Comparison of ENCODE assay signal across 18 cellular contexts in the genomic region with DNA sequence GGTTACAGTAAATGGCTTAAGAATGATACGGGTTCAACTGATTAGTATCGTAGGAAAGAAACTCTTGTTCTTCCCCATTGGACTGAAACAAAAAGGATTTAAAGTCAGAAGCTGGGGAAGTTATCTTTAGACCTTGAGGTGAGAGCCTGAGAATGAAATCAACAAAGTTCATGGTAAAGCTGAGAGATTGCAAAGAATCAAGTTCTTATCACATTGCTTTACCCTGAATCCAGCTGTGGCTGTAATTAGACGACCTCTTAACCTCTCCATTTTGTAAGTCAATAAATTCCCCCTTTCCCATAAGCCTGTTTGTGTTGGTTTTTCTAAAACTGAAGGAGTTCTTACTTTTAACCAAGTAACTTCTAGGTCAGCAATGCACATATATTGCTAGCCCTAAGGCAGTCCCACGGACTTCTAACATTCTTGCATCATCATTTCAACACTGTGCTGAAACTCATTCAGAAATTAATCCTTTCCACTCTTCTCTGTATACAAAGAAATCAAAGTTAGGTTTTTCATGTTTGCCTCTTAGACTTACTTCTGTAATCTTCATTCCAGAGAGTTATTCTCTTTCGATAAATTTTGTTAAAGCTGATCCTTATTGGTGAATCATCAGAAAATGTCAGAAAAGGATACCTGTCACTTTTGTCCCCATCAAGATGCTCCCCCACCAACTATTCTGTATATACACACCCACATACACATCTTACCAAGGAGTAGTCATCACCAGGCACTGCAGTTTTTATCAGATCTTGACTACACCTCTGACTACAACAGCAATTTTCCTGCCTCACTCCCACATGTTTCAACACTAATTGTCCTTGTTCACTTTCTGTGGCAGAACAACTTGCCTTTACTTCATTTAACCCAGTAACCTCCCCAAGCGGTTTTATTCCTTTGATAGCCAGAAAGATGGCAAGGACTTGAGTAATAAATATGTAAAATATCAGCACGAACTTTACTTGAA.
DNase-seq lines count a peak whose midpoint lies in the region; TF ChIP-seq lines count a peak whose summit lies in the region.
"Had no signal": no experiment of that assay in that cellular context is flagged by ENCODE, and none has a peak within 500 bp of the region (broad histone marks: within the 10 kb centered on the region; RNA-seq: fewer than 3 reads in every experiment).

No MANE protein-coding gene starts in this region.

- TF ChIP-seq EP300 in stomach (IDR thresholded peaks at IDR 0.05) = no peak

- H3K27ac Mint-ChIP-seq in activated CD4-positive, alpha-beta T cell treated with anti-CD3 and anti-CD28 coated beads, Interleukin-2, amount 10 ng/mL, durations not matched to agents 24 days and 14 days = peak overlapping the region; percentile 76
- H3K27ac Mint-ChIP-seq in nephron = peak overlapping the region in 2 of 3 experiments; percentile 35 to 44

- H3K27me3 Mint-ChIP-seq in activated CD4-positive, alpha-beta T cell treated with anti-CD3 and anti-CD28 coated beads, Interleukin-2, amount 10 ng/mL, durations not matched to agents 24 days and 14 days = no peaks in the 10 kb centered on the region
- no peaks in the 10 kb centered on the region for H3K27me3 Mint-ChIP-seq in nephron (ENCODE audit: low read depth)

- peaks cover 10% of the 10 kb centered on the region for H3K4me1 Mint-ChIP-seq in activated CD4-positive, alpha-beta T cell treated with anti-CD3 and anti-CD28 coated beads, Interleukin-2, amount 10 ng/mL, durations not matched to agents 24 days and 14 days
- peaks cover 23% of the 10 kb centered on the region for H3K4me1 Mint-ChIP-seq in nephron

- H3K36me3 ChIP-seq in HEK293 (ENCODE audit: control insufficient read depth in 2 of 2, insufficient read depth in 1 of 2, low read length in 2 of 2) (no peaks in the 10 kb centered on the region), adipocyte (ENCODE audit: control insufficient read depth, insufficient read depth, low read length, severe bottlenecking) (no peaks in the 10 kb centered on the region), stomach (no peaks in the 10 kb centered on the region)
- H3K36me3 ChIP-seq: BLaER1 treated with 17β-estradiol and CSF1 and Interleukin-3, amounts not matched to agents 10 nM and 100 nM; Peyer's patch had no signal

- TF ChIP-seq POLR2A in stomach (IDR thresholded peaks at IDR 0.05) = no peak

- H3K27me3 ChIP-seq in adipocyte (replicated peaks; ENCODE audit: control insufficient read depth, insufficient read depth, low read length) (peaks cover 24% of the 10 kb centered on the region), stomach (peaks cover 0 to 7% (median 0%) of the 10 kb centered on the region in 3 donors)
- H3K27me3 ChIP-seq: Peyer's patch had no signal

- CTCF ChIA-PET in HEK293 (lab: Yijun Ruan, JAX) = interaction anchor here (0.5 kb wide), 1 partner anchor 126 kb away, joined by 3 read pairs; no protein-coding TSS in a partner anchor

- H3K36me3 Mint-ChIP-seq in activated CD4-positive, alpha-beta T cell treated with anti-CD3 and anti-CD28 coated beads, Interleukin-2, amount 10 ng/mL, durations not matched to agents 24 days and 14 days (ENCODE audit: low read depth) = no peaks in the 10 kb centered on the region
- H3K36me3 Mint-ChIP-seq in nephron (ENCODE audit: low read depth) = no peaks in the 10 kb centered on the region

- H3K4me3 ChIP-seq in HEK293 (ENCODE audit: low read depth, low read length) = no peak overlapping the region
- no peak overlapping the region for H3K4me3 ChIP-seq in adipocyte (ENCODE audit: low read length)
- no peak overlapping the region for H3K4me3 ChIP-seq in stomach
- H3K4me3 ChIP-seq: A549; BLaER1 treated with 17β-estradiol and CSF1 and Interleukin-3, amounts not matched to agents 10 nM and 100 nM; GM12878; Peyer's patch had no signal

- H3K27ac ChIP-seq in HEK293 (ENCODE audit: extremely low read depth, low read depth, low read length) = no peak overlapping the region
- no peak overlapping the region for H3K27ac ChIP-seq in stomach
- H3K27ac ChIP-seq: A549; BLaER1 treated with 17β-estradiol and CSF1 and Interleukin-3, amounts not matched to agents 10 nM and 100 nM; Peyer's patch had no signal

- no peak overlapping the region for H3K4me3 Mint-ChIP-seq in activated CD4-positive, alpha-beta T cell treated with anti-CD3 and anti-CD28 coated beads, Interleukin-2, amount 10 ng/mL, durations not matched to agents 24 days and 14 days
- H3K4me3 Mint-ChIP-seq in nephron = no peak overlapping the region

- H3K4me1 ChIP-seq in HEK293 (ENCODE audit: control insufficient read depth, insufficient read depth, low read length) = no peaks in the 10 kb centered on the region
- H3K4me1 ChIP-seq in adipocyte (ENCODE audit: control insufficient read depth, insufficient read depth, low read length) = no peaks in the 10 kb centered on the region
- no peaks in the 10 kb centered on the region for H3K4me1 ChIP-seq in stomach
- H3K4me1 ChIP-seq: A549; BLaER1 treated with 17β-estradiol and CSF1 and Interleukin-3, amounts not matched to agents 10 nM and 100 nM; Peyer's patch had no signal

- POLR2A ChIA-PET in HEK293 (lab: Yijun Ruan, JAX) = no interaction called here

- no peak for DNase-seq in activated CD4-positive, alpha-beta T cell treated with anti-CD3 and anti-CD28 coated beads, Interleukin-2, amount 10 ng/mL, durations not matched to agents 24 days and 14 days
- no peak for DNase-seq in activated CD4-positive, alpha-beta T cell treated with anti-CD3 and anti-CD28 coated beads, Interleukin-2, amount 50 U/mL, for 48 hours
- DNase-seq in adipocyte (ENCODE audit: low read depth) (peak; percentile 32), DMS53 (lab: John Stamatoyannopoulos, UW) (no peak), stomach (no peak), anterior cingulate cortex (lab: John Stamatoyannopoulos, UW) (no peak)
- DNase-seq: DND-41, KBM-7, MV-4-11, NCI-H1417 treated with DMSO at 0.1 percent for 48 hours, NCI-H2029, NCI-H524, Peyer's patch had no signal

- no peaks in the 10 kb centered on the region for H3K9me3 Mint-ChIP-seq in activated CD4-positive, alpha-beta T cell treated with anti-CD3 and anti-CD28 coated beads, Interleukin-2, amount 10 ng/mL, durations not matched to agents 24 days and 14 days
- H3K9me3 Mint-ChIP-seq in nephron = no peaks in the 10 kb centered on the region

- no peak overlapping the region for H3K9ac ChIP-seq in adipocyte (ENCODE audit: low read length)
- H3K9ac ChIP-seq: BLaER1 treated with 17β-estradiol and CSF1 and Interleukin-3, amounts not matched to agents 10 nM and 100 nM had no signal

- H3K9me3 ChIP-seq in HEK293 (ENCODE audit: control insufficient read depth, insufficient read depth, low read depth, low read length) (no peaks in the 10 kb centered on the region; the same call in 1 of the 2 replicates), adipocyte (ENCODE audit: control insufficient read depth, low read length) (no peaks in the 10 kb centered on the region), stomach (no peaks in the 10 kb centered on the region)
- H3K9me3 ChIP-seq: A549, Peyer's patch had no signal

- 43 to 51% (median 43%) methylated on average over 7 of the region's 7 CpGs for WGBS in stomach, 5 donors

- intact Hi-C loops in activated CD4-positive, alpha-beta T cell treated with anti-CD3 and anti-CD28 coated beads, Interleukin-2, amount 10 ng/mL, durations not matched to agents 24 days and 14 days (cut with micrococcal nuclease) = no loop called here
- intact Hi-C loops in stomach (cut with DNase I; ENCODE audit: low total_unique reads) = no loop called here

- TF ChIP-seq CTCF in HEK293 (tag by site-specific recombination; IDR thresholded peaks at IDR 0.05) (no peak), nephron (IDR thresholded peaks at IDR 0.05; ENCODE audit: unreplicated experiment in 3 of 3) (no peak), stomach (IDR thresholded peaks at IDR 0.05) (no peak)

TF ChIP-seq in HEK293, 187 proteins besides CTCF, POLR2A, EP300 and RAD21 (continues in another document):
- no peak for TF ChIP-seq GLI2 (tag by site-specific recombination; IDR thresholded peaks at IDR 0.05; ENCODE audit: borderline replicate concordance, low read depth)
- TF ChIP-seq, protein P1, sequence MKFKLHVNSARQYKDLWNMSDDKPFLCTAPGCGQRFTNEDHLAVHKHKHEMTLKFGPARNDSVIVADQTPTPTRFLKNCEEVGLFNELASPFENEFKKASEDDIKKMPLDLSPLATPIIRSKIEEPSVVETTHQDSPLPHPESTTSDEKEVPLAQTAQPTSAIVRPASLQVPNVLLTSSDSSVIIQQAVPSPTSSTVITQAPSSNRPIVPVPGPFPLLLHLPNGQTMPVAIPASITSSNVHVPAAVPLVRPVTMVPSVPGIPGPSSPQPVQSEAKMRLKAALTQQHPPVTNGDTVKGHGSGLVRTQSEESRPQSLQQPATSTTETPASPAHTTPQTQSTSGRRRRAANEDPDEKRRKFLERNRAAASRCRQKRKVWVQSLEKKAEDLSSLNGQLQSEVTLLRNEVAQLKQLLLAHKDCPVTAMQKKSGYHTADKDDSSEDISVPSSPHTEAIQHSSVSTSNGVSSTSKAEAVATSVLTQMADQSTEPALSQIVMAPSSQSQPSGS (tag by site-specific recombination; IDR thresholded peaks at IDR 0.05; ENCODE audit: low read depth) = no peak
- TF ChIP-seq, protein P2, sequence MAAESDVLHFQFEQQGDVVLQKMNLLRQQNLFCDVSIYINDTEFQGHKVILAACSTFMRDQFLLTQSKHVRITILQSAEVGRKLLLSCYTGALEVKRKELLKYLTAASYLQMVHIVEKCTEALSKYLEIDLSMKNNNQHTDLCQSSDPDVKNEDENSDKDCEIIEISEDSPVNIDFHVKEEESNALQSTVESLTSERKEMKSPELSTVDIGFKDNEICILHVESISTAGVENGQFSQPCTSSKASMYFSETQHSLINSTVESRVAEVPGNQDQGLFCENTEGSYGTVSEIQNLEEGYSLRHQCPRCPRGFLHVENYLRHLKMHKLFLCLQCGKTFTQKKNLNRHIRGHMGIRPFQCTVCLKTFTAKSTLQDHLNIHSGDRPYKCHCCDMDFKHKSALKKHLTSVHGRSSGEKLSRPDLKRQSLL (tag by site-specific recombination; IDR thresholded peaks at IDR 0.05) = no peak
- TF ChIP-seq, protein P3, sequence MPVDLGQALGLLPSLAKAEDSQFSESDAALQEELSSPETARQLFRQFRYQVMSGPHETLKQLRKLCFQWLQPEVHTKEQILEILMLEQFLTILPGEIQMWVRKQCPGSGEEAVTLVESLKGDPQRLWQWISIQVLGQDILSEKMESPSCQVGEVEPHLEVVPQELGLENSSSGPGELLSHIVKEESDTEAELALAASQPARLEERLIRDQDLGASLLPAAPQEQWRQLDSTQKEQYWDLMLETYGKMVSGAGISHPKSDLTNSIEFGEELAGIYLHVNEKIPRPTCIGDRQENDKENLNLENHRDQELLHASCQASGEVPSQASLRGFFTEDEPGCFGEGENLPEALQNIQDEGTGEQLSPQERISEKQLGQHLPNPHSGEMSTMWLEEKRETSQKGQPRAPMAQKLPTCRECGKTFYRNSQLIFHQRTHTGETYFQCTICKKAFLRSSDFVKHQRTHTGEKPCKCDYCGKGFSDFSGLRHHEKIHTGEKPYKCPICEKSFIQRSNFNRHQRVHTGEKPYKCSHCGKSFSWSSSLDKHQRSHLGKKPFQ (tag by site-specific recombination; IDR thresholded peaks at IDR 0.05) = no peak
- peak; percentile 70 for TF ChIP-seq ZFHX2 (tag by site-specific recombination; conservative IDR thresholded peaks at IDR 0.05)
- no peak for TF ChIP-seq YY2 (tag by site-specific recombination; IDR thresholded peaks at IDR 0.05)
